Comparison of ENCODE assay signal across 9 cellular contexts in genomic region chr18:62420151-62420512, GRCh38.
A peak's percentile ranks its signal among the peaks of the same experiment; 100 is the strongest.
DNase-seq lines count a peak whose midpoint lies in the region; ATAC-seq, FAIRE-seq and TF ChIP-seq lines count a peak whose summit lies in the region.
"Had no signal": no experiment of that assay in that cellular context is flagged by ENCODE, and none has a peak within 500 bp of the region (broad histone marks: within the 10 kb centered on the region; RNA-seq: fewer than 3 reads in every experiment).

No MANE protein-coding gene starts in this region.

- H2AFZ ChIP-seq in OCI-LY3 (ENCODE audit: low read depth, low read length), result peak overlapping the region; percentile 97

- H3K4me1 ChIP-seq in OCI-LY3 (ENCODE audit: low read length), result peaks cover 21% of the 10 kb centered on the region
- H3K4me1 ChIP-seq in A673 (ENCODE audit: insufficient read depth, low read length, poor library complexity, severe bottlenecking), result peaks cover 1% of the 10 kb centered on the region

- TF ChIP-seq CTCF in OCI-LY3 (IDR thresholded peaks at IDR 0.05; ENCODE audit: low read depth, low read length) (no peak), cardiac fibroblast (IDR thresholded peaks at IDR 0.05; ENCODE audit: low read depth, low read length) (no peak), A673 (conservative IDR thresholded peaks at IDR 0.05; ENCODE audit: low read depth, low read length) (no peak)

- H3K9ac ChIP-seq in OCI-LY3 (ENCODE audit: low read length), result peak overlapping the region; percentile 22

- H3K27ac ChIP-seq in OCI-LY3 (ENCODE audit: low read length) (no peak overlapping the region), A673 (ENCODE audit: low read depth, low read length, poor library complexity, severe bottlenecking) (no peak overlapping the region)
- H3K27ac ChIP-seq: cardiac muscle cell had no signal

- CTCF ChIA-PET in A673 (lab: Charles Lee), result interaction anchor here (1.5 kb wide), 1 partner anchor 26 kb away, joined by 4 read pairs; no protein-coding TSS in a partner anchor

- peak overlapping the region; percentile 60 for H3K4me3 ChIP-seq in OCI-LY3 (ENCODE audit: low read length)
- H3K4me3 ChIP-seq in cardiac fibroblast (replicated peaks in 1 of 2; ENCODE audit: low read depth in 2 of 2, low read length in 2 of 2), result no peak overlapping the region
- no peak overlapping the region for H3K4me3 ChIP-seq in A673 (ENCODE audit: low read depth, low read length, poor library complexity, severe bottlenecking)
- H3K4me3 ChIP-seq: cardiac muscle cell had no signal

- ATAC-seq in GM18508 (IDR thresholded peaks at IDR 0.05; ENCODE audit: insufficient read depth, unreplicated experiment) (peak; percentile 2), sciatic nerve (peak; percentile 28), GM21447 (IDR thresholded peaks at IDR 0.05; ENCODE audit: unreplicated experiment) (no peak)

- no peaks in the 10 kb centered on the region for H3K9me3 ChIP-seq in OCI-LY3 (ENCODE audit: insufficient read depth, low read length)
- H3K9me3 ChIP-seq in A673 (ENCODE audit: low read depth, low read length, poor library complexity, severe bottlenecking), result no peaks in the 10 kb centered on the region

- intact Hi-C loops in sciatic nerve (cut with DNase I) (no loop called here), A673 (cut with micrococcal nuclease; ENCODE audit: unreplicated experiment) (no loop called here)

- no peaks in the 10 kb centered on the region for H4K20me1 ChIP-seq in OCI-LY3 (ENCODE audit: insufficient read depth, low read length)

- peaks cover 28% of the 10 kb centered on the region for H3K27me3 ChIP-seq in OCI-LY3 (ENCODE audit: low read depth, low read length)
- no peaks in the 10 kb centered on the region for H3K27me3 ChIP-seq in A673 (replicated peaks; ENCODE audit: insufficient read depth, low read depth, low read length, poor library complexity)
- H3K27me3 ChIP-seq: cardiac muscle cell had no signal

- POLR2A ChIA-PET in A673 (lab: Charles Lee; ENCODE audit: low non-redundant PET), result no interaction called here

- no peak for FAIRE-seq in frontal cortex (lab: Jason Lieb, UNC)

- no peaks in the 10 kb centered on the region for H3K79me2 ChIP-seq in OCI-LY3 (ENCODE audit: low read length)

- DNase-seq in cardiac fibroblast (ENCODE audit: low read depth in 2 of 2) (peak; percentile 48 to 77), sciatic nerve (ENCODE audit: low spot score) (no peak), frontal cortex (ENCODE audit: low spot score in 2 of 2) (no peak), A673 (ENCODE audit: low spot score) (no peak), KG1 (lab: John Stamatoyannopoulos, UW) (no peak)

- BruUV-seq in A673 (replicated peaks; lab: Mats Ljungman, UMichigan), result no TSS peak

- H3K36me3 ChIP-seq in OCI-LY3 (replicated peaks; ENCODE audit: low read depth, low read length) (no peaks in the 10 kb centered on the region), A673 (ENCODE audit: insufficient read depth, low read length, poor library complexity, severe bottlenecking) (no peaks in the 10 kb centered on the region)
- H3K36me3 ChIP-seq: cardiac muscle cell had no signal

- peak overlapping the region; percentile 69 for H3K4me2 ChIP-seq in OCI-LY3 (ENCODE audit: low read length)

Comparison
In these comparisons a context has a peak if more than half of its experiments do, and no peak if none do; other contexts are left out.
1. DNase-seq: peak in cardiac fibroblast (2 of 2); none in sciatic nerve (single experiment), frontal cortex (0 of 2), A673 (single experiment) and KG1 (single experiment).